ENCODE assay signal across 1 cellular context in the genomic region with DNA sequence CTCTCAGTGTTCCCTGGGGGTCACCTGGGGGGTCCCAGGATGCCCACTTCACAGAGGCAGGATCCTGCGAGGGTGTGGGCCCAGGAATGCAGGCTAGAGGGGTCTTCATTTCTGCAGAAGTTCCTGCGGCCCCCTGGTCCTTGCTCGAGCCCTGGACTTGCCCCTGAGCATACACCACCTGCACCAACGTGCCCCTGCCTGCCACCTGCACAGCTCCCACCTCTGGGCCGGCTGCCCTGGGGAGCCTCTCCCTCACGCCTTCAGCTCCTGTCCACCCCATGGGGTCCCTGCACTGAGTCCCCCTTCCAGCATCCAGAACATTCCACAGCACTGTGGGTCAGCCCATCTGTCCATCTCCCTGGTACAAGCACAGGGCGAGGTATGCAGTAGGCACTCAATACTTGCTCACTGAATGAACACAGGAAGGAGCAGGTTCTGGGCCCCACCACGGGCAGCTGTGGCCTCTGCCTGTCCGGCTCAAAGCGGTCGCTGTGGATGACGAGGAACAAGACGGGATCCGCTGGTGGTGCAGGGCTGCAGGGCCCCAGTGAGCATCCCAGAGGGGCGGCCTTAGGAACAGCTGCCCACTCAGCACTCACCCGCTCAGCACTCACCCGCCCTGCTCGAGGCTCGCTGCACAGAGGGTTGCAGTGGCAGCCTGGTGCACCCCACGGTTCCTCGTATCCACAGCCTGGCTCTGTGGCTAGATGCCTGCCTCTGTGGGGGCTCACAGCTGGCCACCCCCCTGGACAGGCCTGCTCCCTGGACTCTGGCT.
TF ChIP-seq lines count a peak whose summit lies in the region.

No MANE protein-coding gene starts in this region.

TF ChIP-seq in IMR-90, 13 proteins besides CTCF, POLR2A, EP300 and RAD21 (continued from another document):
- TF ChIP-seq, protein P1, sequence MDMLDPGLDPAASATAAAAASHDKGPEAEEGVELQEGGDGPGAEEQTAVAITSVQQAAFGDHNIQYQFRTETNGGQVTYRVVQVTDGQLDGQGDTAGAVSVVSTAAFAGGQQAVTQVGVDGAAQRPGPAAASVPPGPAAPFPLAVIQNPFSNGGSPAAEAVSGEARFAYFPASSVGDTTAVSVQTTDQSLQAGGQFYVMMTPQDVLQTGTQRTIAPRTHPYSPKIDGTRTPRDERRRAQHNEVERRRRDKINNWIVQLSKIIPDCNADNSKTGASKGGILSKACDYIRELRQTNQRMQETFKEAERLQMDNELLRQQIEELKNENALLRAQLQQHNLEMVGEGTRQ (IDR thresholded peaks at IDR 0.05; ENCODE audit: low read depth, low read length), result no peak
- TF ChIP-seq BHLHE40 (IDR thresholded peaks at IDR 0.05; ENCODE audit: low read depth, low read length) (no peak), FOS (IDR thresholded peaks at IDR 0.05; ENCODE audit: low read depth, low read length) (no peak), RCOR1 (IDR thresholded peaks at IDR 0.05; ENCODE audit: insufficient replicate concordance, low read length) (no peak), RFX5 (IDR thresholded peaks at IDR 0.05; ENCODE audit: low read depth, low read length) (no peak)
- TF ChIP-seq, protein P2, sequence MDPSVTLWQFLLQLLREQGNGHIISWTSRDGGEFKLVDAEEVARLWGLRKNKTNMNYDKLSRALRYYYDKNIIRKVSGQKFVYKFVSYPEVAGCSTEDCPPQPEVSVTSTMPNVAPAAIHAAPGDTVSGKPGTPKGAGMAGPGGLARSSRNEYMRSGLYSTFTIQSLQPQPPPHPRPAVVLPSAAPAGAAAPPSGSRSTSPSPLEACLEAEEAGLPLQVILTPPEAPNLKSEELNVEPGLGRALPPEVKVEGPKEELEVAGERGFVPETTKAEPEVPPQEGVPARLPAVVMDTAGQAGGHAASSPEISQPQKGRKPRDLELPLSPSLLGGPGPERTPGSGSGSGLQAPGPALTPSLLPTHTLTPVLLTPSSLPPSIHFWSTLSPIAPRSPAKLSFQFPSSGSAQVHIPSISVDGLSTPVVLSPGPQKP (IDR thresholded peaks at IDR 0.05; ENCODE audit: borderline replicate concordance, low read depth, low read length), result no peak
